ENCODE assay signal across 28 cellular contexts in the genomic region with DNA sequence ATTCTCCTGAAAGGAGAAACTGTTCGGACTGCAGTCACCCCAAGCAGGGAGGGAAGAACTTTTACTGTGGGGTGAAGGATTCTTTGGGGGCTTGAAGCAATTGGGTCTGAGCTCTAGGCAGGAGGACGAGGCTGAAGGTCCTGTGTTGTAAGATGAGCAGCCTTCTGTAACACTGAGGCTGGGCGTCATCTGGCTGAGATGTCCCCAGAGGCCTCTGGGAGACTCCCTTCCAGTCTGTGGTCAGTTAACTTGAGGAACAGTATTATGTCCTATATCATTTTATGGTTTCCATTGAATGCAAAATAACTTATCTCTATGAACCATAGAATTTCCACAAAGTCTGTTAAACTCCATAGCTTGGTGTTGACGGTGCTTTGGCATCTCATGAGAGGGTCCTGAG.
"Had no signal": no experiment of that assay in that cellular context is flagged by ENCODE, and none has a peak within 500 bp of the region (broad histone marks: within the 10 kb centered on the region; RNA-seq: fewer than 3 reads in every experiment).

No MANE protein-coding gene starts in this region.

- H3K9me3 Mint-ChIP-seq: activated CD4-positive, alpha-beta memory T cell treated with anti-CD3 and anti-CD28 coated beads, Interleukin-2, amount 10 ng/mL, durations not matched to agents 7 days and 5 days; activated naive CD8-positive, alpha-beta T cell treated with anti-CD3 and anti-CD28 coated beads for 36 hours; central memory CD8-positive, alpha-beta T cell had no signal

- ATAC-seq: activated CD8-positive, alpha-beta memory T cell treated with anti-CD3 and anti-CD28 coated beads, Interleukin-2, amount 10 ng/mL, durations not matched to agents 7 days and 5 days; Right ventricle myocardium inferior had no signal

- H3K4me3 Mint-ChIP-seq: activated CD4-positive, alpha-beta memory T cell treated with anti-CD3 and anti-CD28 coated beads, Interleukin-2, amount 10 ng/mL, durations not matched to agents 7 days and 5 days; activated CD8-positive, alpha-beta memory T cell treated with anti-CD3 and anti-CD28 coated beads, Interleukin-2, amount 10 ng/mL, durations not matched to agents 7 days and 5 days; activated naive CD8-positive, alpha-beta T cell treated with anti-CD3 and anti-CD28 coated beads for 36 hours; central memory CD8-positive, alpha-beta T cell had no signal

- H3K36me3 Mint-ChIP-seq: activated naive CD8-positive, alpha-beta T cell treated with anti-CD3 and anti-CD28 coated beads for 36 hours had no signal

- H3K4me1 Mint-ChIP-seq: activated CD4-positive, alpha-beta memory T cell treated with anti-CD3 and anti-CD28 coated beads, Interleukin-2, amount 10 ng/mL, durations not matched to agents 7 days and 5 days; activated naive CD8-positive, alpha-beta T cell treated with anti-CD3 and anti-CD28 coated beads for 36 hours; central memory CD8-positive, alpha-beta T cell had no signal

- H3K27me3 Mint-ChIP-seq: activated CD4-positive, alpha-beta memory T cell treated with anti-CD3 and anti-CD28 coated beads, Interleukin-2, amount 10 ng/mL, durations not matched to agents 7 days and 5 days; activated CD8-positive, alpha-beta memory T cell treated with anti-CD3 and anti-CD28 coated beads, Interleukin-2, amount 10 ng/mL, durations not matched to agents 7 days and 5 days; activated naive CD8-positive, alpha-beta T cell treated with anti-CD3 and anti-CD28 coated beads for 36 hours; central memory CD8-positive, alpha-beta T cell had no signal

- H3K27ac Mint-ChIP-seq: activated CD4-positive, alpha-beta memory T cell treated with anti-CD3 and anti-CD28 coated beads, Interleukin-2, amount 10 ng/mL, durations not matched to agents 7 days and 5 days; activated CD8-positive, alpha-beta memory T cell treated with anti-CD3 and anti-CD28 coated beads, Interleukin-2, amount 10 ng/mL, durations not matched to agents 7 days and 5 days; activated naive CD8-positive, alpha-beta T cell treated with anti-CD3 and anti-CD28 coated beads for 36 hours had no signal

- DNase-seq: activated CD4-positive, alpha-beta memory T cell treated with anti-CD3 and anti-CD28 coated beads, Interleukin-2, amount 10 ng/mL, durations not matched to agents 7 days and 5 days; activated CD4-positive, alpha-beta T cell treated with anti-CD3 and anti-CD28 coated beads for 1 hour; activated CD4-positive, alpha-beta T cell treated with anti-CD3 and anti-CD28 coated beads for 48 hours; activated CD4-positive, CD25-positive, alpha-beta regulatory T cell; activated CD8-positive, alpha-beta memory T cell treated with anti-CD3 and anti-CD28 coated beads for 24 hours; activated CD8-positive, alpha-beta memory T cell treated with anti-CD3 and anti-CD28 coated beads, Interleukin-2, amount 10 ng/mL, durations not matched to agents 7 days and 5 days; activated CD8-positive, alpha-beta memory T cell treated with anti-CD3 and anti-CD28 coated beads, Interleukin-2, amount 50 U/mL, for 48 hours; activated effector memory CD4-positive, alpha-beta T cell treated with Interleukin-2 at 50 U/mL for 16 hours; activated naive CD4-positive, alpha-beta T cell; activated naive CD4-positive, alpha-beta T cell treated with anti-CD3 and anti-CD28 coated beads, Interleukin-2, amount 50 U/mL, for 16 hours; activated naive CD8-positive, alpha-beta T cell treated with anti-CD3 and anti-CD28 coated beads for 36 hours; activated T-cell treated with anti-CD3 and anti-CD28 coated beads, Interleukin-2, amount 50 U/mL, for 48 hours; amygdala; NCI-H1105; NCI-H1417 treated with DMSO at 0.1 percent for 48 hours; NCI-H1930; NCI-H2171; NCI-H510A; NCI-H526; NCI-H748 treated with DMSO at 0.1 percent for 48 hours; NK-92 treated with Interleukin-12 subunit alpha and Interleukin-12 subunit beta, amount 100 ng/mL, for 24 hours; PC-9; SW 1271; T-helper 1 cell; T-helper 2 cell; T-helper 9 cell had no signal
